Comparison of ENCODE assay signal across 8 cellular contexts in the genomic region with DNA sequence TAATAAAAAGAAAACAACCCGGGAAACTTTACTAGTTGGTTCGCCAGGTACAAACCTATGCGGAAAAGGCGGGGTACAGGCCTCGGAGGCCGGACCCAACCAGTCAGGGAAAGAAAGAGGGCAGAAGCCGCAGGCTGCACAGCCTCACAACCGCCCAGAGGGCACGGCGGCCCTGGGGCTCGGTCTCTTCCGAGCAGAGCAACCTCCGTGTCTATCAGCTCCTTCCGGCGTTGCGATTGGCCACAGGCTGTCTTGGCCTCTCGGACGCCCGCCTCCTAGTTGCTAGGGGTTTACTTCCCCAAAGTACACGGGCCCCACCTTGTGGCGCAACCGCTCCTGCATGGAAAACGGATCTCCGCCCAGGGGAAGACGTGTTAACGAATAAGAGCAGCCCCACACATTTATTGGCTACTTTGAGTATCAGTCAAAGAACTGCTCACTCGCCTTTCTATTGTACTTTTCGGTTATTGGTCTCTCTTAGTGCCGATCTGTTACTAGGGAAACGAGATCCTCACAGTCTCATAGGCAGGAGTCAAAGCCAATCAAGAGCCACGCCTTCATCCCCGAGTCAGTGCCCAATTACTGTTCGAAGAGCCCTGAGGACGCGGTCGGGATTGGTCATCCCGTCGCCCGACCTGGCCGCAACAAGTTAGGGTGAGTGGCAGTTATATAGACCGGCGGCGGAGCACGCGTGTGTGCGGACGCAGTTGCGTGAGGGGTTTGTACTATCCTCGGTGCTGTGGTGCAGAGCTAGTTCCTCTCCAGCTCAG. TPM values are rescaled to one million over a fixed set of nuclear protein-coding genes. Genes with fewer than 3 reads are reported as not detected.
DNase-seq lines count a peak whose midpoint lies in the region; ATAC-seq and TF ChIP-seq lines count a peak whose summit lies in the region.

Gene G3BP1 (plus strand): TSS at position 696 of the 770 bp plus-strand sequence. CDS start 14,667 bp downstream, outside the sequence.

- no peaks in the 10 kb centered on the region for H3K27me3 Mint-ChIP-seq in Caco-2 (ENCODE audit: insufficient read depth, unreplicated experiment)

- no peaks in the 10 kb centered on the region; the same call in 1 of the 2 replicates for H3K36me3 ChIP-seq in Caco-2 (ENCODE audit: control insufficient read depth, insufficient read depth, low read length)
- H3K36me3 ChIP-seq in effector memory CD4-positive, alpha-beta T cell (ENCODE audit: control insufficient read depth, insufficient read depth, low read length): no peaks in the 10 kb centered on the region

- no peaks in the 10 kb centered on the region for H3K9me3 ChIP-seq in Caco-2
- no peaks in the 10 kb centered on the region for H3K9me3 ChIP-seq in effector memory CD4-positive, alpha-beta T cell (ENCODE audit: control insufficient read depth, low read length)

- DNase-seq in Caco-2 (peak; percentile 100), HT1080 (ENCODE audit: low read depth) (peak; percentile 100), NOMO-1 treated with DMSO at 0.1 percent for 48 hours (lab: John Stamatoyannopoulos, UW; ENCODE audit: unreplicated experiment) (peak; percentile 100), lung microvascular endothelial cell (ENCODE audit: low read depth in 2 of 2) (peak; percentile 100)
- DNase-seq in activated CD8-positive, alpha-beta memory T cell treated with anti-CD3 and anti-CD28 coated beads for 4 hours (ENCODE audit: low read depth in 2 of 2): peak; percentile 97 to 100
- DNase-seq in effector memory CD4-positive, alpha-beta T cell: peak; percentile 98 to 100 (median 99)
- peak; percentile 97 to 99 (median 98) for DNase-seq in stimulated activated CD4-positive, alpha-beta T cell treated with anti-CD3 and anti-CD28 coated beads, TNF-alpha, amount 100 ng/mL, for 48 hours (ENCODE audit: low read depth in 3 of 3)

- peak within 1 kb of the TSS; percentile 91 for H3K27ac ChIP-seq in effector memory CD4-positive, alpha-beta T cell (ENCODE audit: insufficient read depth, low read length, poor library complexity, severe bottlenecking)

- no peak within 1 kb of the TSS for H3K4me3 Mint-ChIP-seq in Caco-2 (ENCODE audit: unreplicated experiment)

- H3K9me3 Mint-ChIP-seq in Caco-2 (ENCODE audit: unreplicated experiment): no peaks in the 10 kb centered on the region

- H3K4me1 Mint-ChIP-seq in Caco-2 (ENCODE audit: low read depth, unreplicated experiment): peaks cover 17% of the 10 kb centered on the region

- H3K4me1 ChIP-seq in Caco-2: no peaks in the 10 kb centered on the region; the same call in 1 of the 2 replicates
- H3K4me1 ChIP-seq in effector memory CD4-positive, alpha-beta T cell (ENCODE audit: control insufficient read depth, insufficient read depth, low read length, poor library complexity, severe bottlenecking): peaks cover 24% of the 10 kb centered on the region

- H3K4me3 ChIP-seq in Caco-2 (ENCODE audit: low read depth, low read length): peak within 1 kb of the TSS; percentile 98
- peak within 1 kb of the TSS; percentile 76 for H3K4me3 ChIP-seq in effector memory CD4-positive, alpha-beta T cell (ENCODE audit: insufficient read depth, low read depth, low read length, poor library complexity, severe bottlenecking)

- POLR2A ChIA-PET in Caco-2 (lab: Charles Lee): interaction anchor here (0.5 to 3.0 kb wide), 12 partner anchors 10 to 518 kb away, joined by 3 to 17 read pairs (median 4); partner anchors contain the start of genes ATOX1 and GM2A

- H3K27me3 ChIP-seq in Caco-2 (replicated peaks; ENCODE audit: control insufficient read depth, insufficient read depth, low read length): no peaks in the 10 kb centered on the region
- no peaks in the 10 kb centered on the region for H3K27me3 ChIP-seq in effector memory CD4-positive, alpha-beta T cell (replicated peaks; ENCODE audit: control insufficient read depth, insufficient read depth, low read length, poor library complexity, severe bottlenecking)

- BruUV-seq in Caco-2 (replicated peaks; lab: Mats Ljungman, UMichigan): no TSS peak

- peaks cover 29% of the 10 kb centered on the region for H3K36me3 Mint-ChIP-seq in Caco-2 (ENCODE audit: insufficient read depth, unreplicated experiment)

- no peak within 1 kb of the TSS for H3K27ac Mint-ChIP-seq in Caco-2 (ENCODE audit: unreplicated experiment)

- intact Hi-C loops in Caco-2 (cut with micrococcal nuclease; ENCODE audit: unreplicated experiment): loop anchor here (1.0 to 5.0 kb wide), 4 partner anchors 13 to 519 kb away; partner anchors contain the start of genes ATOX1 and GM2A

- peak; percentile 79 for ATAC-seq in GM21360 (IDR thresholded peaks at IDR 0.05; ENCODE audit: unreplicated experiment)

- peak; percentile 4 to 60 for TF ChIP-seq CTCF in Caco-2 (IDR thresholded peaks at IDR 0.05; ENCODE audit: insufficient read depth in 1 of 2, low read depth in 1 of 2, low read length in 1 of 2, severe bottlenecking in 1 of 2, unreplicated experiment in 1 of 2)

- CTCF ChIA-PET in Caco-2 (lab: Charles Lee): interaction anchor here (0.6 to 2.4 kb wide), 14 partner anchors 12 to 324 kb away, joined by 3 to 25 read pairs (median 4); partner anchors contain the start of genes ATOX1 and SLC36A1

RNA-seq across cellular contexts. Expression of gene G3BP1, which starts in this region (rescaled TPM):
- total RNA-seq in Caco-2 (2022): 291 and 329 TPM in 2 replicates
- total RNA-seq in HT1080 (2014; rRNA removed; shearing (Covaris generic)): 295 and 342 TPM in 2 replicates
- 151 and 163 TPM in 2 replicates for polyA plus RNA-seq in HT1080 (2015; cell fraction: cytosol; rRNA removed)
- polyA plus RNA-seq in HT1080 (2015; cell fraction: nucleus; rRNA removed): 289 and 320 TPM in 2 replicates
- 99.2 and 158 TPM in 2 replicates for total RNA-seq in lung microvascular endothelial cell

Comparison
In these comparisons a context has a peak if more than half of its experiments do, and no peak if none do; other contexts are left out.
1. Peak in every context shown above with its lines: DNase-seq, ATAC-seq, H3K4me3 ChIP-seq and H3K27ac ChIP-seq.